In the genomic region with DNA sequence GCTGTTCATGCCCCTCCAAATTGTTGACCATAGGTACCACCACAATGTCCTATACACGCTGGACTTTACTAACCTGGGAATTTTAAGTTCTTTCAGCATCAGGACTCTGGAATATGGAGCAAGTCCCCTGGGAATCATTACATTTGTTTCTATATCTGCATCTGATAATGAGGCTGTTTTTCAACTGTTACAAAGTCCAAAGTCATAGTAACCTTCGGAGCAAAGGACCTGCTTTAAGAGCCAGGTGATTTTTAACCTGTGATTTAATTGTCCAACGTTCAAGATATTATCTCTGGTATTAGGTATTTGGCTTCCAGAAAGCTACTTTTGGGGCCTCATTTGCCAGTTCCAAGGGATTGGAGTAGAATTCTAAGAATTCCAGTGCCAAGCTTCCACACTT, we compare ENCODE assay signal across 2 cellular contexts.
A peak's percentile ranks its signal among the peaks of the same experiment; 100 is the strongest.
TF ChIP-seq lines count a peak whose summit lies in the region.

No MANE protein-coding gene starts in this region.

TF ChIP-seq in HepG2, 621 proteins besides CTCF, POLR2A, EP300 and RAD21:
- TF ChIP-seq HNF4A (CRISPR knock-in tag; IDR thresholded peaks at IDR 0.05) (peak; percentile 35), ZNF891 (CRISPR knock-in tag; IDR thresholded peaks at IDR 0.05) (no peak)

TF ChIP-seq in SK-N-SH treated with all-trans-retinoic acid at 6 μM for 48 hours, 23 proteins besides CTCF, POLR2A, EP300 and RAD21:
- TF ChIP-seq, protein P1, sequence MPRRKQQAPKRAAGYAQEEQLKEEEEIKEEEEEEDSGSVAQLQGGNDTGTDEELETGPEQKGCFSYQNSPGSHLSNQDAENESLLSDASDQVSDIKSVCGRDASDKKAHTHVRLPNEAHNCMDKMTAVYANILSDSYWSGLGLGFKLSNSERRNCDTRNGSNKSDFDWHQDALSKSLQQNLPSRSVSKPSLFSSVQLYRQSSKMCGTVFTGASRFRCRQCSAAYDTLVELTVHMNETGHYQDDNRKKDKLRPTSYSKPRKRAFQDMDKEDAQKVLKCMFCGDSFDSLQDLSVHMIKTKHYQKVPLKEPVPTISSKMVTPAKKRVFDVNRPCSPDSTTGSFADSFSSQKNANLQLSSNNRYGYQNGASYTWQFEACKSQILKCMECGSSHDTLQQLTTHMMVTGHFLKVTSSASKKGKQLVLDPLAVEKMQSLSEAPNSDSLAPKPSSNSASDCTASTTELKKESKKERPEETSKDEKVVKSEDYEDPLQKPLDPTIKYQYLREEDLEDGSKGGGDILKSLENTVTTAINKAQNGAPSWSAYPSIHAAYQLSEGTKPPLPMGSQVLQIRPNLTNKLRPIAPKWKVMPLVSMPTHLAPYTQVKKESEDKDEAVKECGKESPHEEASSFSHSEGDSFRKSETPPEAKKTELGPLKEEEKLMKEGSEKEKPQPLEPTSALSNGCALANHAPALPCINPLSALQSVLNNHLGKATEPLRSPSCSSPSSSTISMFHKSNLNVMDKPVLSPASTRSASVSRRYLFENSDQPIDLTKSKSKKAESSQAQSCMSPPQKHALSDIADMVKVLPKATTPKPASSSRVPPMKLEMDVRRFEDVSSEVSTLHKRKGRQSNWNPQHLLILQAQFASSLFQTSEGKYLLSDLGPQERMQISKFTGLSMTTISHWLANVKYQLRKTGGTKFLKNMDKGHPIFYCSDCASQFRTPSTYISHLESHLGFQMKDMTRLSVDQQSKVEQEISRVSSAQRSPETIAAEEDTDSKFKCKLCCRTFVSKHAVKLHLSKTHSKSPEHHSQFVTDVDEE (CRISPR knock-in tag; IDR thresholded peaks at IDR 0.05) = no peak
- TF ChIP-seq TOX (CRISPR knock-in tag; IDR thresholded peaks at IDR 0.05; ENCODE audit: borderline replicate concordance) = no peak
- TF ChIP-seq ESRRG (CRISPR knock-in tag; IDR thresholded peaks at IDR 0.05) = no peak
